Comparison of ENCODE assay signal across 19 cellular contexts in the genomic region with DNA sequence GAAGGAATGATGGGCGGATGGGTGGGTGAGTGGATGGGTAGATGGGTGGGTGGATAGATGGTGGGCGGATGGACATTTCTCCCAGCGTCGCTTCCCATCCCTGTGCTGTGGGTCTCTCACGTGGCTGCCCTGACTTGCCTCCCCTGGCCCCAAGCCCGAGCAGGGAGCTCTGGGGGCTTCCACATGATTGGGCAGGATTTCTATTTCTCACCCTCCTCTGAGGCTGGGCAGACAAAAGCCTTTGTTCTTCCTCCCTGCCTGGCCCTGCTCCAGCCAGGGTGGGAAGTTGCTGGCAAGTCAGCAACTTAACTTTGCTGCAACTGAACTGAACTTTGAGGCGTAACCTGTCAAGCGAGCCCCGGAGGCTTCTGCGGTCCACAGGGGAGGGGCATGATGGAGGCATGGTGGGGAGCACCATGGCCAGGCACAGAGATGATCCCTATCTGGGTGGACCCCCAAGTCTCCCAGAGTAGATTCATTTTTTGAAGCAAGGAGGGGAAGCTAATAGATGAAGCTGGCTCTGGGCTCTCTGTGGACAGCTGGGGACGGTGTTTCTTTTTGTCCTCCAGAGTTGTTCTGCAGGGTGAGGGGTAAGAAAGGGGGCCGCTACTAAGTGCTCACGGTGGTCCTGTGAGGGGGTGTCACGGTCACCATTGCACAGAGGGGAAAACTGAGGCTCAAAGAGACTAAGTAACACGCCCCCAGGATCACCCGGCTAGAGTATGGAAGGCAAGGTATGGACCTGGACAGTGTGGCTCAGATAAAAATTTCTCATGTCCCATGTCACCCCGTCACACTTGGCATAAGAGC.
DNase-seq lines count a peak whose midpoint lies in the region; ATAC-seq and TF ChIP-seq lines count a peak whose summit lies in the region.
"Had no signal": no experiment of that assay in that cellular context is flagged by ENCODE, and none has a peak within 500 bp of the region (broad histone marks: within the 10 kb centered on the region; RNA-seq: fewer than 3 reads in every experiment).

No MANE protein-coding gene starts in this region.

- H3K27me3 Mint-ChIP-seq in chondrocyte (ENCODE audit: low read depth) (no peaks in the 10 kb centered on the region), nephron progenitor cell (ENCODE audit: low read depth, poor library complexity) (peaks cover 3% of the 10 kb centered on the region), type B pancreatic cell (no peaks in the 10 kb centered on the region), osteocyte (ENCODE audit: unreplicated experiment) (peaks cover 10% of the 10 kb centered on the region)

- H3K27ac Mint-ChIP-seq in chondrocyte (ENCODE audit: unreplicated experiment) (no peak overlapping the region), nephron progenitor cell (peak overlapping the region; percentile 49), type B pancreatic cell (peak overlapping the region; percentile 52), osteocyte (ENCODE audit: unreplicated experiment) (no peak overlapping the region)
- H3K27ac Mint-ChIP-seq: stimulated activated naive CD8-positive, alpha-beta T cell treated with anti-CD3 and anti-CD28 coated beads, Interleukin-15, Interleukin-2, amounts not matched to agents 100 ng/mL and 50 ng/mL, for 24 hours; T-helper 2 cell treated with Interferon-gamma antibody and Interleukin-4, amounts not matched to agents 5 μg/mL and 100 μg/mL, for 36 hours had no signal

- no peak overlapping the region for H3K4me3 Mint-ChIP-seq in chondrocyte (ENCODE audit: unreplicated experiment)
- peak overlapping the region; percentile 22 for H3K4me3 Mint-ChIP-seq in nephron progenitor cell
- H3K4me3 Mint-ChIP-seq in type B pancreatic cell, result no peak overlapping the region
- no peak overlapping the region for H3K4me3 Mint-ChIP-seq in osteocyte (ENCODE audit: unreplicated experiment)
- H3K4me3 Mint-ChIP-seq: stimulated activated naive CD8-positive, alpha-beta T cell treated with anti-CD3 and anti-CD28 coated beads, Interleukin-15, Interleukin-2, amounts not matched to agents 100 ng/mL and 50 ng/mL, for 24 hours; T-helper 2 cell treated with Interferon-gamma antibody and Interleukin-4, amounts not matched to agents 5 μg/mL and 100 μg/mL, for 36 hours had no signal

- intact Hi-C loops in Right ventricle myocardium superior (cut with DNase I), result no loop called here
- intact Hi-C loops in left cardiac atrium (cut with DNase I), result no loop called here

- H3K9me3 Mint-ChIP-seq in chondrocyte (ENCODE audit: low read depth) (no peaks in the 10 kb centered on the region), nephron progenitor cell (peaks cover 7% of the 10 kb centered on the region), type B pancreatic cell (no peaks in the 10 kb centered on the region), osteocyte (ENCODE audit: unreplicated experiment) (no peaks in the 10 kb centered on the region)

- peaks cover 15% of the 10 kb centered on the region for H3K4me1 Mint-ChIP-seq in chondrocyte (ENCODE audit: low read depth)
- peaks cover 72% of the 10 kb centered on the region for H3K4me1 Mint-ChIP-seq in nephron progenitor cell
- peaks cover 46% of the 10 kb centered on the region for H3K4me1 Mint-ChIP-seq in type B pancreatic cell (ENCODE audit: unreplicated experiment)
- H3K4me1 Mint-ChIP-seq in osteocyte (ENCODE audit: unreplicated experiment), result peaks cover 25% of the 10 kb centered on the region

- no peak for TF ChIP-seq CTCF in chondrocyte (IDR thresholded peaks at IDR 0.05)
- TF ChIP-seq CTCF in nephron progenitor cell (IDR thresholded peaks at IDR 0.05), result no peak
- no peak for TF ChIP-seq CTCF in type B pancreatic cell (conservative IDR thresholded peaks at IDR 0.05)
- no peak for TF ChIP-seq CTCF in osteocyte (IDR thresholded peaks at IDR 0.05)

- H3K36me3 Mint-ChIP-seq in chondrocyte (ENCODE audit: low read depth), result no peaks in the 10 kb centered on the region
- no peaks in the 10 kb centered on the region for H3K36me3 Mint-ChIP-seq in nephron progenitor cell (ENCODE audit: low read depth)
- no peaks in the 10 kb centered on the region for H3K36me3 Mint-ChIP-seq in type B pancreatic cell
- no peaks in the 10 kb centered on the region for H3K36me3 Mint-ChIP-seq in osteocyte (ENCODE audit: unreplicated experiment)

- ATAC-seq in Right ventricle myocardium superior (ENCODE audit: poor library complexity), result no peak
- ATAC-seq in left cardiac atrium, result no peak
- ATAC-seq: activated CD4-positive, CD25-positive, alpha-beta regulatory T cell treated with anti-CD3 and anti-CD28 coated beads, Interleukin-2, amount 50 U/mL, for 24 hours; foreskin keratinocyte had no signal

- DNase-seq in Right ventricle myocardium superior, result peak; percentile 59
- DNase-seq in left cardiac atrium, result no peak
- peak; percentile 51 for DNase-seq in chondrocyte (ENCODE audit: low spot score)
- no peak for DNase-seq in nephron progenitor cell
- no peak for DNase-seq in type B pancreatic cell (ENCODE audit: extremely low spot score, unreplicated experiment)
- no peak for DNase-seq in osteocyte (ENCODE audit: extremely low spot score, unreplicated experiment)
- DNase-seq in NCI-H146 (lab: John Stamatoyannopoulos, UW), result no peak
- DNase-seq in stimulated activated naive CD4-positive, alpha-beta T cell treated with Interleukin-2 at 50 U/mL for 16 hours (lab: John Stamatoyannopoulos, UW), result no peak
- DNase-seq: activated effector memory CD4-positive, alpha-beta T cell treated with anti-CD3 and anti-CD28 coated beads, Interleukin-2, amount 50 U/mL, for 16 hours; colonic mucosa; DMS53; foreskin keratinocyte; left lung; NCI-H1694; NCI-H345; uterus had no signal

Comparison
In these comparisons a context has a peak if more than half of its experiments do, and no peak if none do; other contexts are left out.
1. DNase-seq: peak in Right ventricle myocardium superior (single experiment) and chondrocyte (single experiment); none in left cardiac atrium (single experiment), nephron progenitor cell (single experiment), type B pancreatic cell (single experiment), osteocyte (single experiment), NCI-H146 (single experiment) and stimulated activated naive CD4-positive, alpha-beta T cell treated with Interleukin-2 at 50 U/mL for 16 hours (single experiment).
2. H3K27ac Mint-ChIP-seq: peak in nephron progenitor cell (single experiment) and type B pancreatic cell (single experiment); none in chondrocyte (single experiment) and osteocyte (single experiment).